Comparison of ENCODE assay signal across 8 cellular contexts in the genomic region with DNA sequence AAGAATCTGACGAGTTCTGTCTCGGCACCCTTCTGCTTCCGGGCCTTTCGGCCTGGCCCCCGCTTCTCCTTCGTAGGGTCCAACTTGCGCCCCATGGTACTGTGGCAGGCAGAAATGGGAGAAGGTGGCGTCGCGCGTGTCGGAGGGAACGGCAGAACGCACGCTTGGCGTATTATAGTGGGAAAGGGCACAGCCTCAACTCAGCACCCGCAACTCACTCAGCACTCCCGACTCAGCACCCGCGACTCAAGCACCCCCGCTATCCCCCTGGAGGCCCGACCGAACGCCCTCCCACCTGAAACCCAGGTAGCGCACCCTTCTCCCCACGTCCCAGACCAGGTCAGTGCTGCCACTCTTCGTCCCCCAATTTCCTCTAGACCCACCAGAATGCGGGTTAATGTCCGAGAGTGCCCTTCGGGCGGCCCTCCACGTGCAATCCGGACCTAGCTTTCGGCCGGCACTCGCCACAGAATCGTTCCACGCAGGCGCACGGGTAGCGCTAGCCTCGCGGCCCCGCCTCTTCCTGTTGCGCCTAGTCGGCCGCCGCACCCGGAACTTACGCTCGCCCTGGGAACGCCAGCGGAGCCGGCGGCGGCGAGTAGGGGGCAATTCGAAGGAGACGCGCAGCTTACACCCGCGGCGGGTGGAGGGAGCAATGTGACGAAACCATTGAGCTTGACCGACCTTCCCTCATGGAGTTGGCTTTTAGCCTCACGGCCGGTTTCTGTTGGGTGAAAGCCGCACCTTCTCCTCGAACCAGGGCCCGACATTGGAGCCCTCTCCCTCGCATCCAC. TPM values are rescaled to one million over a fixed set of nuclear protein-coding genes. Genes with fewer than 3 reads are reported as not detected.
A peak's percentile ranks its signal among the peaks of the same experiment; 100 is the strongest.
DNase-seq lines count a peak whose midpoint lies in the region; ATAC-seq and TF ChIP-seq lines count a peak whose summit lies in the region.

NOP2 (minus strand) TSS at position 468 of the 794 bp plus-strand sequence; CDS start at position 95, 373 bp downstream.

- H3K9me3 Mint-ChIP-seq in activated B cell treated with CpG ODN at 0.5 μM for 24 hours, result no peaks in the 10 kb centered on the region

- H3K4me3 ChIP-seq in cardiac fibroblast (replicated peaks in 1 of 2; ENCODE audit: low read depth in 2 of 2, low read length in 2 of 2), result peak within 1 kb of the TSS; percentile 77 to 89

- H3K4me3 Mint-ChIP-seq in activated B cell treated with CpG ODN at 0.5 μM for 24 hours, result peak within 1 kb of the TSS; percentile 100

- H3K27ac Mint-ChIP-seq in activated B cell treated with CpG ODN at 0.5 μM for 24 hours, result peak within 1 kb of the TSS; percentile 99

- ATAC-seq in GM18868 (IDR thresholded peaks at IDR 0.05; ENCODE audit: unreplicated experiment) (peak; percentile 81), HG03139 (IDR thresholded peaks at IDR 0.05; ENCODE audit: unreplicated experiment) (peak; percentile 65), activated B cell treated with CpG ODN at 0.5 μM for 24 hours (ENCODE audit: low read depth) (peak; percentile 89)

- CTCF ChIA-PET in activated B cell treated with CpG ODN at 0.5 μM for 24 hours (lab: Charles Lee), result interaction anchor here (1.0 to 1.4 kb wide), 4 partner anchors 10 to 116 kb away, joined by 3 to 6 read pairs (median 4); no protein-coding TSS in a partner anchor

- H3K4me1 Mint-ChIP-seq in activated B cell treated with CpG ODN at 0.5 μM for 24 hours, result peaks cover 32% of the 10 kb centered on the region

- POLR2A ChIA-PET in activated B cell treated with CpG ODN at 0.5 μM for 24 hours (lab: Charles Lee), result interaction anchor here (0.6 to 2.1 kb wide), 19 partner anchors 10 to 284 kb away, joined by 3 to 14 read pairs (median 5); partner anchors contain the start of genes CHD4, COPS7A, GAPDH and LPAR5

- H3K27me3 Mint-ChIP-seq in activated B cell treated with CpG ODN at 0.5 μM for 24 hours, result no peaks in the 10 kb centered on the region

- in situ Hi-C loops in ACHN (cut with HindIII; ENCODE audit: low pct_ligation_motif_present, low pct_unique_long_range_greater_than_20kb, low sequenced_read_pairs), result no loop called here

- DNase-seq in ACHN (peak; percentile 96), NCI-H345 (lab: John Stamatoyannopoulos, UW) (peak; percentile 91), activated B cell treated with CpG ODN at 0.5 μM for 24 hours (peak; percentile 86), cardiac fibroblast (ENCODE audit: low read depth in 2 of 2) (peak; percentile 90 to 91), iris pigment epithelial cell (ENCODE audit: low read depth) (peak; percentile 90)
- DNase-seq in stimulated activated CD4-positive, alpha-beta T cell treated with anti-CD3 and anti-CD28 coated beads, Interleukin-12 subunit alpha, Interleukin-12 subunit beta, amount 100 ng/mL, for 24 hours (ENCODE audit: low read depth in 2 of 2), result peak; percentile 82 to 91

- no peak for TF ChIP-seq CTCF in activated B cell treated with CpG ODN at 0.5 μM for 24 hours (IDR thresholded peaks at IDR 0.05)
- no peak for TF ChIP-seq CTCF in cardiac fibroblast (IDR thresholded peaks at IDR 0.05; ENCODE audit: low read depth, low read length)

- peaks cover 81% of the 10 kb centered on the region for H3K36me3 Mint-ChIP-seq in activated B cell treated with CpG ODN at 0.5 μM for 24 hours (ENCODE audit: low read depth)

- intact Hi-C loops in activated B cell treated with CpG ODN at 0.5 μM for 24 hours (cut with micrococcal nuclease), result loop anchor here (1.0 to 5.0 kb wide), 7 partner anchors 13 to 284 kb away; partner anchors contain the start of genes CDCA3, CHD4, ING4 and MLF2

RNA-seq across cellular contexts. Expression of gene NOP2, which starts in this region (rescaled TPM):
- total RNA-seq in activated B cell treated with CpG ODN at 0.5 μM for 24 hours, result 114 and 121 TPM in 2 replicates

Comparison
In these comparisons a context has a peak if more than half of its experiments do, and no peak if none do; other contexts are left out.
1. Peak in every context shown above with its lines: DNase-seq, ATAC-seq and H3K4me3 ChIP-seq.